In genomic region chr18:23943903-23944624, GRCh38 we compare ENCODE assay signal across 14 cellular contexts.
DNase-seq lines count a peak whose midpoint lies in the region; ATAC-seq and TF ChIP-seq lines count a peak whose summit lies in the region.
"Had no signal": no experiment of that assay in that cellular context is flagged by ENCODE, and none has a peak within 500 bp of the region (broad histone marks: within the 10 kb centered on the region; RNA-seq: fewer than 3 reads in every experiment).

No MANE protein-coding gene starts in this region.

- H3K36me3 ChIP-seq in lung (ENCODE audit: control insufficient read depth in 2 of 2, insufficient read depth in 2 of 2, low read length in 2 of 2) = no peaks in the 10 kb centered on the region

- no peaks in the 10 kb centered on the region for H3K27me3 Mint-ChIP-seq in CD4-positive, alpha-beta T cell
- H3K27me3 Mint-ChIP-seq: activated naive CD8-positive, alpha-beta T cell treated with anti-CD3 and anti-CD28 coated beads, Interleukin-2, amount 10 ng/mL, durations not matched to agents 7 days and 5 days had no signal

- DNase-seq in AG04449 (ENCODE audit: low read depth, low spot score) (peak; percentile 96), GM04504 (ENCODE audit: low read depth) (peak; percentile 68), dorsolateral prefrontal cortex (peak in 8 of 10 donors; percentile 31 to 77 (median 58)), lung (ENCODE audit: low spot score) (no peak), T-helper 1 cell (no peak)
- no peak for DNase-seq in CD4-positive, alpha-beta T cell
- DNase-seq: activated naive CD8-positive, alpha-beta T cell treated with anti-CD3 and anti-CD28 coated beads, Interleukin-2, amount 10 ng/mL, durations not matched to agents 7 days and 5 days; AML-193; dermis blood vessel endothelial cell; NCI-H1436 treated with DMSO at 0.1 percent for 48 hours; NCI-H774; Right ventricle myocardium superior had no signal

- no peaks in the 10 kb centered on the region for H3K4me1 ChIP-seq in lung (ENCODE audit: control insufficient read depth in 2 of 2, insufficient read depth in 2 of 2, low read length in 2 of 2)

- H3K9me3 ChIP-seq in lung (ENCODE audit: control insufficient read depth in 2 of 2, insufficient read depth in 1 of 2, low read length in 1 of 2) = no peaks in the 10 kb centered on the region
- H3K9me3 ChIP-seq in CD4-positive, alpha-beta T cell (ENCODE audit: control insufficient read depth, low read length) = no peaks in the 10 kb centered on the region

- H3K4me3 ChIP-seq in AG04449 (ENCODE audit: low read depth, low read length) (no peak overlapping the region), dorsolateral prefrontal cortex (no peak overlapping the region), lung (no peak overlapping the region)

- H3K4me3 Mint-ChIP-seq in CD4-positive, alpha-beta T cell = no peak overlapping the region

- H3K27ac ChIP-seq in dorsolateral prefrontal cortex (peak overlapping the region in 31 of 59 donors; percentile 12 to 77 (median 48)), lung (ENCODE audit: low read depth in 1 of 2, low read length in 1 of 2) (peak overlapping the region in 1 of 2 donors; percentile 43)
- H3K27ac ChIP-seq in CD4-positive, alpha-beta T cell (ENCODE audit: low read depth, low read length) = no peak overlapping the region

- H3K9me3 Mint-ChIP-seq in CD4-positive, alpha-beta T cell = no peaks in the 10 kb centered on the region
- H3K9me3 Mint-ChIP-seq: activated naive CD8-positive, alpha-beta T cell treated with anti-CD3 and anti-CD28 coated beads, Interleukin-2, amount 10 ng/mL, durations not matched to agents 7 days and 5 days had no signal

- TF ChIP-seq CTCF in AG04449 (IDR thresholded peaks at IDR 0.05; ENCODE audit: insufficient read depth, low read length, missing control alignments) (no peak), dorsolateral prefrontal cortex (IDR thresholded peaks at IDR 0.05 in 54 of 56, conservative IDR thresholded peaks at IDR 0.05 in 2 of 56; ENCODE audit: low read depth in 1 of 56, partially characterized antibody in 56 of 56) (no peak), lung (IDR thresholded peaks at IDR 0.05; ENCODE audit: control extremely low read depth, extremely low read depth) (no peak)
- TF ChIP-seq CTCF in CD4-positive, alpha-beta T cell (IDR thresholded peaks at IDR 0.05) = no peak

- H3K36me3 Mint-ChIP-seq in CD4-positive, alpha-beta T cell (ENCODE audit: low read depth) = no peaks in the 10 kb centered on the region
- H3K36me3 Mint-ChIP-seq: activated naive CD8-positive, alpha-beta T cell treated with anti-CD3 and anti-CD28 coated beads, Interleukin-2, amount 10 ng/mL, durations not matched to agents 7 days and 5 days had no signal

- CTCF ChIA-PET in AG04449 (lab: Yijun Ruan, JAX) = interaction anchor here (1.7 kb wide), 1 partner anchor 26 kb away, joined by 14 read pairs; no protein-coding TSS in a partner anchor
- CTCF ChIA-PET in CD4-positive, alpha-beta T cell (lab: Charles Lee) = interaction anchor here (1.4 to 1.8 kb wide), 2 partner anchors 25 to 26 kb away, joined by 5 to 8 read pairs; no protein-coding TSS in a partner anchor

- ATAC-seq in lung (ENCODE audit: insufficient read depth, low FRiP score) = peak; percentile 66
- no peak for ATAC-seq in CD4-positive, alpha-beta T cell (ENCODE audit: poor library complexity)
- ATAC-seq in GM21447 (IDR thresholded peaks at IDR 0.05; ENCODE audit: unreplicated experiment) = no peak
- no peak for ATAC-seq in HG03469 (IDR thresholded peaks at IDR 0.05; ENCODE audit: unreplicated experiment)

- WGBS in lung, 2 donors = 94 to 95% methylated on average over 7 of the region's 7 CpGs

- H3K27me3 ChIP-seq in dorsolateral prefrontal cortex = no peaks in the 10 kb centered on the region
- no peaks in the 10 kb centered on the region for H3K27me3 ChIP-seq in lung (ENCODE audit: control insufficient read depth, insufficient read depth)
- H3K27me3 ChIP-seq in CD4-positive, alpha-beta T cell (ENCODE audit: control insufficient read depth, insufficient read depth, low read length) = no peaks in the 10 kb centered on the region

- POLR2A ChIA-PET in AG04449 (lab: Yijun Ruan, JAX) = no interaction called here
- POLR2A ChIA-PET in CD4-positive, alpha-beta T cell (lab: Charles Lee) = interaction anchor here (0.5 to 1.4 kb wide), 3 partner anchors 15 to 184 kb away, joined by 3 read pairs; partner anchors contain the start of gene TTC39C

- peaks cover 21% of the 10 kb centered on the region for H3K4me1 Mint-ChIP-seq in CD4-positive, alpha-beta T cell (ENCODE audit: low read depth)

- intact Hi-C loops in dorsolateral prefrontal cortex (cut with DNase I) = loop anchor here in 1 of 2 donors (10.0 kb wide), 1 partner anchor 71 kb away; the partner anchor contains the start of gene TTC39C
- intact Hi-C loops in CD4-positive, alpha-beta T cell (cut with DNase I, micrococcal nuclease) = no loop called here

- H3K27ac Mint-ChIP-seq in CD4-positive, alpha-beta T cell = no peak overlapping the region

Comparison
In these comparisons a context has a peak if more than half of its experiments do, and no peak if none do; other contexts are left out.
1. DNase-seq: peak in AG04449 (single experiment), GM04504 (single experiment) and dorsolateral prefrontal cortex (8 of 10); none in lung (single experiment), CD4-positive, alpha-beta T cell (0 of 10) and T-helper 1 cell (0 of 5).